In the genomic region with DNA sequence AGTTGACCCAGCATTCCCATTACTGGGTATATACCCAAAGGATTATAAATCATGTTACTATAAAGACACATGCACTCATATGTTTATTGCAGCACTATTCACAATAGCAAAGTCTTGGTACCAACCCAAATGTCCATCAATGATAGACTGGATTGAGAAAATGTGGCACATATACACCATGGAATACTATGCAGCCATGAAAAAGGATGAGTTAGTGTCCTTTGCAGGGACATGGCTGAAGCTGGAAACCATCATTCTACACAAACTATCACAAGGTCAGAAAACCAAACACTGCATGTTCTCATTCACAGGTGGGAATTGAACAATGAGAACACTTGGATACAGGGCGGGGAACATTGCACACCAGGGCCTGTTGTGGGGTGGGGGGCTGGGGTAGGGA, we compare ENCODE assay signal across 12 cellular contexts. TPM values are rescaled to one million over a fixed set of nuclear protein-coding genes. Genes with fewer than 3 reads are reported as not detected.
"Had no signal": no experiment of that assay in that cellular context is flagged by ENCODE, and none has a peak within 500 bp of the region (broad histone marks: within the 10 kb centered on the region; RNA-seq: fewer than 3 reads in every experiment).

No MANE protein-coding gene starts in this region.

RNA-seq across cellular contexts. Expression of a gene that starts 5.0 kb away (rescaled TPM):
- total RNA-seq: OCI-LY7, PC-3, PC-9, Peyer's patch, Right ventricle myocardium inferior, Right ventricle myocardium superior, RPMI7951, SJCRH30, SJSA1, SK-MEL-5, T-cell had no signal
- polyA plus RNA-seq: SK-N-SH had no signal

RNA-seq across cellular contexts. Expression of a gene that starts 21.1 kb away (rescaled TPM):
- total RNA-seq: OCI-LY7, PC-3, PC-9, Peyer's patch, Right ventricle myocardium inferior, Right ventricle myocardium superior, RPMI7951, SJCRH30, SJSA1, SK-MEL-5, T-cell had no signal
- polyA plus RNA-seq: SK-N-SH had no signal

RNA-seq across cellular contexts. Expression of a gene that starts 27.3 kb away (rescaled TPM):
- total RNA-seq: OCI-LY7, PC-3, PC-9, Peyer's patch, Right ventricle myocardium inferior, Right ventricle myocardium superior, RPMI7951, SJCRH30, SJSA1, SK-MEL-5, T-cell had no signal
- polyA plus RNA-seq: SK-N-SH had no signal

RNA-seq across cellular contexts. Expression of a gene that starts 38.9 kb away (rescaled TPM):
- total RNA-seq: OCI-LY7, PC-3, PC-9, Peyer's patch, Right ventricle myocardium inferior, Right ventricle myocardium superior, RPMI7951, SJCRH30, SJSA1, SK-MEL-5, T-cell had no signal
- polyA plus RNA-seq: SK-N-SH had no signal
